Comparison of ENCODE assay signal across 8 cellular contexts in genomic region chr5:102223542-102224444, GRCh38.
DNase-seq lines count a peak whose midpoint lies in the region; ATAC-seq, FAIRE-seq and TF ChIP-seq lines count a peak whose summit lies in the region.

No MANE protein-coding gene starts in this region.

- H3K4me2 ChIP-seq in PC-9 = no peak overlapping the region

- intact Hi-C loops in PC-9 (cut with micrococcal nuclease; ENCODE audit: unreplicated experiment) = loop anchor here (5.0 kb wide), 1 partner anchor 281 kb away; no protein-coding TSS in a partner anchor

- H3K36me3 ChIP-seq in PC-9 (ENCODE audit: low read depth) = no peaks in the 10 kb centered on the region

- H3K4me1 ChIP-seq in PC-9 (replicated peaks; ENCODE audit: insufficient read depth) (no peaks in the 10 kb centered on the region), foreskin keratinocyte (no peaks in the 10 kb centered on the region)

- H2AFZ ChIP-seq in PC-9 = no peak overlapping the region

- peak; percentile 48 for TF ChIP-seq CTCF in AG04450 (IDR thresholded peaks at IDR 0.05; ENCODE audit: low read depth, low read length)
- TF ChIP-seq CTCF in GM13976 (IDR thresholded peaks at IDR 0.05; ENCODE audit: borderline replicate concordance, control extremely low read depth, extremely low read depth, insufficient read depth, missing control alignments) = peak; percentile 56
- peak; percentile 84 for TF ChIP-seq CTCF in PC-9 (conservative IDR thresholded peaks at IDR 0.05)
- TF ChIP-seq CTCF in foreskin keratinocyte (conservative IDR thresholded peaks at IDR 0.05) = peak; percentile 75
- TF ChIP-seq CTCF in coronary artery (IDR thresholded peaks at IDR 0.05) = no peak

- no peak overlapping the region for H3K4me3 ChIP-seq in AG04450 (ENCODE audit: low read depth, low read length)
- no peak overlapping the region for H3K4me3 ChIP-seq in PC-9
- H3K4me3 ChIP-seq in coronary artery = no peak overlapping the region

- H3K9me2 ChIP-seq in PC-9 (ENCODE audit: insufficient read depth) = no peaks in the 10 kb centered on the region; the same call in 1 of the 2 replicates

- H3K27me3 ChIP-seq in AG04450 (ENCODE audit: control insufficient read depth, insufficient read depth, low read length) = no peaks in the 10 kb centered on the region
- no peaks in the 10 kb centered on the region for H3K27me3 ChIP-seq in PC-9 (ENCODE audit: insufficient read depth, low read depth)
- no peaks in the 10 kb centered on the region for H3K27me3 ChIP-seq in foreskin keratinocyte

- in situ Hi-C loops in GM13976 (cut with MboI; ENCODE audit: low sequenced_read_pairs, unreplicated experiment) = no loop called here

- no peak for FAIRE-seq in urothelium cell line (lab: Jason Lieb, UNC)

- H4K20me1 ChIP-seq in PC-9 (ENCODE audit: insufficient read depth) = no peaks in the 10 kb centered on the region

- peaks cover 2% of the 10 kb centered on the region; the same call in 1 of the 2 replicates for H3K9me3 ChIP-seq in AG04450 (ENCODE audit: control insufficient read depth, insufficient read depth, low read length)
- H3K9me3 ChIP-seq in PC-9 (ENCODE audit: insufficient read depth, low read depth) = no peaks in the 10 kb centered on the region

- CTCF ChIA-PET in AG04450 (lab: Charles Lee) = no interaction called here
- CTCF ChIA-PET in PC-9 (lab: Charles Lee) = no interaction called here

- POLR2A ChIA-PET in AG04450 (lab: Yijun Ruan, JAX) = no interaction called here
- POLR2A ChIA-PET in PC-9 (lab: Charles Lee; ENCODE audit: unreplicated experiment) = no interaction called here

- H3K79me2 ChIP-seq in PC-9 (ENCODE audit: low read depth) = no peaks in the 10 kb centered on the region

- no peak overlapping the region for H3K27ac ChIP-seq in AG04450 (ENCODE audit: low read depth, low read length)
- H3K27ac ChIP-seq in PC-9 = no peak overlapping the region
- H3K27ac ChIP-seq in foreskin keratinocyte = no peak overlapping the region
- no peak overlapping the region for H3K27ac ChIP-seq in coronary artery

- no peaks in the 10 kb centered on the region for H3F3A ChIP-seq in PC-9 (ENCODE audit: insufficient read depth, low read depth)

- no TSS peak for BruUV-seq in PC-9 (replicated peaks; lab: Mats Ljungman, UMichigan)

- DNase-seq in AG04450 (ENCODE audit: low read depth, low spot score) (no peak), GM13976 (ENCODE audit: low spot score) (peak; percentile 16), PC-9 (no peak), foreskin keratinocyte (peak; percentile 9 to 26), urothelium cell line (ENCODE audit: low spot score) (peak; percentile 6), coronary artery (ENCODE audit: low spot score) (no peak)

- ATAC-seq in HG03378 (IDR thresholded peaks at IDR 0.05; ENCODE audit: unreplicated experiment) = peak; percentile 68
- ATAC-seq in foreskin keratinocyte = peak; percentile 48
- no peak for ATAC-seq in GM19023 (IDR thresholded peaks at IDR 0.05; ENCODE audit: unreplicated experiment)

Comparison
In these comparisons a context has a peak if more than half of its experiments do, and no peak if none do; other contexts are left out.
1. DNase-seq: peak in GM13976 (single experiment), foreskin keratinocyte (2 of 2) and urothelium cell line (single experiment); none in AG04450 (single experiment), PC-9 (0 of 2) and coronary artery (single experiment).